In the genomic region with DNA sequence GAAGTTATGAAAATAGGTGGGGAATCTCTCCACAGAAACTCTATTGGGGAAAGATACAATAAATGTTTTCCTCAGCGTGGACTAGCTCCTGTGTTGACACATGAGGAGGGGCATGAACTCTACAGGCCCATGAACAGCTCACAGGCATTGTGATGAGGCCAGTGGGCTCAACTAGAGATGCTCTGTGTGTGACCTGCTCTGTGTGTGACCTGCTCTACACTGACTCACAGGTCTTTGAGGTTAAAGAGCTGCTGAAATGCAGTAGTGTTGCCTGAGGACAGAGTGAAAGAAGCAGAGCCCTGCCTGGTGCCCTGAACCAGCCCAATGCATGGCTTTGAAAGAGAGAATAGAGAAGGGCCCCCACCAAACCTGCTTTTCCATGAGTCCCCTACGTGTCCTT, we compare ENCODE assay signal across 15 cellular contexts.
"Had no signal": no experiment of that assay in that cellular context is flagged by ENCODE, and none has a peak within 500 bp of the region (broad histone marks: within the 10 kb centered on the region; RNA-seq: fewer than 3 reads in every experiment).

No MANE protein-coding gene starts in this region.

- H3K36me3 ChIP-seq: ascending aorta, pancreas, transverse colon had no signal

- H3K4me3 ChIP-seq: ascending aorta, dorsolateral prefrontal cortex, pancreas, transverse colon had no signal

- H3K9me3 ChIP-seq: ascending aorta, pancreas, transverse colon had no signal

- H3K4me1 ChIP-seq: pancreas, transverse colon had no signal

- H3K27me3 Mint-ChIP-seq: stimulated activated memory B cell treated with anti-CD40 and anti-IgM and Interleukin-4, amounts not matched to agents 10 μg/mL and 1 μg/mL and 100 μg/mL, for 72 hours had no signal

- H3K9me3 Mint-ChIP-seq: activated CD4-positive, alpha-beta memory T cell treated with anti-CD3 and anti-CD28 coated beads, Interleukin-2, amount 10 ng/mL, durations not matched to agents 7 days and 5 days; activated naive CD8-positive, alpha-beta T cell treated with anti-CD3 and anti-CD28 coated beads, Interleukin-2, amount 10 ng/mL, durations not matched to agents 7 days and 5 days; T-helper 2 cell treated with Interferon-gamma antibody and Interleukin-4, amounts not matched to agents 5 μg/mL and 100 μg/mL, for 36 hours had no signal

- H3K4me1 Mint-ChIP-seq: activated CD4-positive, alpha-beta memory T cell treated with anti-CD3 and anti-CD28 coated beads, Interleukin-2, amount 10 ng/mL, durations not matched to agents 7 days and 5 days; activated naive CD8-positive, alpha-beta T cell treated with anti-CD3 and anti-CD28 coated beads, Interleukin-2, amount 10 ng/mL, durations not matched to agents 7 days and 5 days; neural crest cell; stimulated activated memory B cell treated with anti-CD40 and anti-IgM and Interleukin-4, amounts not matched to agents 10 μg/mL and 1 μg/mL and 100 μg/mL, for 72 hours had no signal

- ATAC-seq: esophagus mucosa; pancreas; right cardiac atrium; stimulated activated memory B cell treated with anti-CD40 and anti-IgM and Interleukin-4, amounts not matched to agents 10 μg/mL and 1 μg/mL and 100 μg/mL, for 72 hours had no signal

- DNase-seq: activated CD4-positive, alpha-beta memory T cell treated with anti-CD3 and anti-CD28 coated beads, Interleukin-2, amount 10 ng/mL, durations not matched to agents 7 days and 5 days; activated CD4-positive, CD25-positive, alpha-beta regulatory T cell treated with anti-CD3 and anti-CD28 coated beads, Interleukin-2, amount 50 U/mL, for 72 hours; activated gamma-delta T cell; activated naive CD8-positive, alpha-beta T cell treated with anti-CD3 and anti-CD28 coated beads, Interleukin-2, amount 10 ng/mL, durations not matched to agents 7 days and 5 days; activated T-cell treated with anti-CD3 and anti-CD28 coated beads, Interleukin-2, amount 50 U/mL, for 48 hours; dorsolateral prefrontal cortex; kidney; pancreas; right cardiac atrium; transverse colon had no signal

- H3K27ac ChIP-seq: ascending aorta, dorsolateral prefrontal cortex, pancreas, transverse colon had no signal

- H3K27me3 ChIP-seq: ascending aorta, dorsolateral prefrontal cortex, pancreas, transverse colon had no signal

- H3K27ac Mint-ChIP-seq: activated CD4-positive, alpha-beta memory T cell treated with anti-CD3 and anti-CD28 coated beads, Interleukin-2, amount 10 ng/mL, durations not matched to agents 7 days and 5 days; activated naive CD8-positive, alpha-beta T cell treated with anti-CD3 and anti-CD28 coated beads, Interleukin-2, amount 10 ng/mL, durations not matched to agents 7 days and 5 days; stimulated activated memory B cell treated with anti-CD40 and anti-IgM and Interleukin-4, amounts not matched to agents 10 μg/mL and 1 μg/mL and 100 μg/mL, for 72 hours; T-helper 2 cell treated with Interferon-gamma antibody and Interleukin-4, amounts not matched to agents 5 μg/mL and 100 μg/mL, for 36 hours had no signal

- H3K36me3 Mint-ChIP-seq: activated naive CD8-positive, alpha-beta T cell treated with anti-CD3 and anti-CD28 coated beads, Interleukin-2, amount 10 ng/mL, durations not matched to agents 7 days and 5 days; stimulated activated memory B cell treated with anti-CD40 and anti-IgM and Interleukin-4, amounts not matched to agents 10 μg/mL and 1 μg/mL and 100 μg/mL, for 72 hours had no signal

- H3K4me3 Mint-ChIP-seq: activated CD4-positive, alpha-beta memory T cell treated with anti-CD3 and anti-CD28 coated beads, Interleukin-2, amount 10 ng/mL, durations not matched to agents 7 days and 5 days; activated naive CD8-positive, alpha-beta T cell treated with anti-CD3 and anti-CD28 coated beads, Interleukin-2, amount 10 ng/mL, durations not matched to agents 7 days and 5 days; neural crest cell; stimulated activated memory B cell treated with anti-CD40 and anti-IgM and Interleukin-4, amounts not matched to agents 10 μg/mL and 1 μg/mL and 100 μg/mL, for 72 hours; T-helper 2 cell treated with Interferon-gamma antibody and Interleukin-4, amounts not matched to agents 5 μg/mL and 100 μg/mL, for 36 hours had no signal
